Comparison of ENCODE assay signal across 1 cellular context in genomic region chr16:56679813-56680212, GRCh38.
TF ChIP-seq lines count a peak whose summit lies in the region.

No MANE protein-coding gene starts in this region.

TF ChIP-seq in HCT116, 20 proteins besides CTCF, POLR2A, EP300 and RAD21 (continued from another document):
- TF ChIP-seq ZNF274 (IDR thresholded peaks at IDR 0.05; ENCODE audit: low read depth, low read length) (no peak), YY1 (IDR thresholded peaks at IDR 0.05; ENCODE audit: extremely low read depth, insufficient replicate concordance, low read depth, low read length) (no peak), EZH2phosphoT487 (IDR thresholded peaks at IDR 0.05; ENCODE audit: borderline replicate concordance) (no peak), JUND (IDR thresholded peaks at IDR 0.05) (peak; percentile 78), SP1 (IDR thresholded peaks at IDR 0.05; ENCODE audit: low read depth) (peak; percentile 76), TCF7L2 (IDR thresholded peaks at IDR 0.05; ENCODE audit: borderline replicate concordance, extremely low read depth, insufficient read depth, insufficient read length) (no peak), FOSL1 (IDR thresholded peaks at IDR 0.05; ENCODE audit: low read depth) (peak; percentile 68), ATF3 (IDR thresholded peaks at IDR 0.05) (no peak), EGR1 (IDR thresholded peaks at IDR 0.05; ENCODE audit: low read depth) (no peak)
